24 cellular contexts compared by ENCODE assay signal in genomic region chr6:150937126-150937906, GRCh38.
DNase-seq lines count a peak whose midpoint lies in the region; ATAC-seq and TF ChIP-seq lines count a peak whose summit lies in the region.
"Had no signal": no experiment of that assay in that cellular context is flagged by ENCODE, and none has a peak within 500 bp of the region (broad histone marks: within the 10 kb centered on the region; RNA-seq: fewer than 3 reads in every experiment).

No MANE protein-coding gene starts in this region.

- H4K91ac ChIP-seq in trophoblast cell (ENCODE audit: low read depth, low read length) = no peak overlapping the region

- H2BK5ac ChIP-seq in trophoblast cell (ENCODE audit: low read depth, low read length, poor library complexity) = no peak overlapping the region

- no peak overlapping the region for H4K8ac ChIP-seq in trophoblast cell (ENCODE audit: low read depth, low read length)

- intact Hi-C loops in left ventricle myocardium superior (cut with micrococcal nuclease) = no loop called here

- no peaks in the 10 kb centered on the region for H3K79me1 ChIP-seq in trophoblast cell (ENCODE audit: low read length)

- no peak overlapping the region for H3K4ac ChIP-seq in trophoblast cell (ENCODE audit: low read depth, low read length)

- H3K4me3 ChIP-seq in trophoblast cell (ENCODE audit: low read depth, low read length) = no peak overlapping the region
- H3K4me3 ChIP-seq: adrenal gland, colonic mucosa, GM23338 had no signal

- H3K14ac ChIP-seq in trophoblast cell (ENCODE audit: low read length) = no peak overlapping the region

- H3K27me3 ChIP-seq in trophoblast cell (ENCODE audit: insufficient read depth, low read length) = no peaks in the 10 kb centered on the region
- H3K27me3 ChIP-seq: adrenal gland, colonic mucosa had no signal

- DNase-seq in AG09319 (ENCODE audit: extremely low read depth, low read depth) = peak; percentile 34
- peak; percentile 58 for DNase-seq in amniotic epithelial cell (ENCODE audit: low read depth)
- peak; percentile 74 for DNase-seq in left ventricle myocardium superior
- peak; percentile 77 to 79 for DNase-seq in trophoblast cell
- no peak for DNase-seq in WTC11 (ENCODE audit: low spot score)
- no peak for DNase-seq in iPS-NIHi7 (ENCODE audit: extremely low spot score)
- no peak for DNase-seq in superior temporal gyrus (ENCODE audit: extremely low spot score)
- DNase-seq: activated naive CD4-positive, alpha-beta T cell; activated T-cell treated with anti-CD3 and anti-CD28 coated beads, Interleukin-2, amount 50 U/mL, for 4 hours; adrenal gland; CD8-positive, alpha-beta T cell; colonic mucosa; effector memory CD4-positive, alpha-beta T cell; erythroblast; Karpas-422; kidney; mesendoderm; naive B cell; NCI-H1092; NCI-H187; NCI-H526 had no signal

- peak; percentile 90 for ATAC-seq in left ventricle myocardium superior
- ATAC-seq in WTC11 = no peak
- no peak for ATAC-seq in GM21381 (IDR thresholded peaks at IDR 0.05; ENCODE audit: unreplicated experiment)
- ATAC-seq: activated T-cell treated with anti-CD3 and anti-CD28 coated beads, Interleukin-2, amount 50 U/mL, for 4 hours; CD8-positive, alpha-beta T cell; GM23338 had no signal

- no peak overlapping the region for H3K4me2 ChIP-seq in trophoblast cell (ENCODE audit: low read length)
- H3K4me2 ChIP-seq: GM23338 had no signal

- H3K9ac ChIP-seq in trophoblast cell (ENCODE audit: low read length) = no peak overlapping the region
- H3K9ac ChIP-seq: parathyroid adenoma had no signal

- no peaks in the 10 kb centered on the region for H3K9me3 Mint-ChIP-seq in WTC11
- H3K9me3 Mint-ChIP-seq: activated T-cell treated with anti-CD3 and anti-CD28 coated beads, Interleukin-2, amount 50 U/mL, for 4 hours; CD8-positive, alpha-beta T cell; GM23338 had no signal

- no peaks in the 10 kb centered on the region for H3K27me3 Mint-ChIP-seq in WTC11 (ENCODE audit: low read depth)
- H3K27me3 Mint-ChIP-seq: naive B cell had no signal

- no peaks in the 10 kb centered on the region for H3K4me1 Mint-ChIP-seq in WTC11
- H3K4me1 Mint-ChIP-seq: GM23338 had no signal

- no peak overlapping the region for H3K4me3 Mint-ChIP-seq in WTC11
- H3K4me3 Mint-ChIP-seq: activated T-cell treated with anti-CD3 and anti-CD28 coated beads, Interleukin-2, amount 50 U/mL, for 4 hours; CD8-positive, alpha-beta T cell; GM23338; naive B cell had no signal

- POLR2A ChIA-PET in WTC11 (lab: Charles Lee) = no interaction called here

- CTCF ChIA-PET in WTC11 (lab: Charles Lee) = interaction anchor here (0.6 kb wide), 1 partner anchor 569 kb away, joined by 3 read pairs; no protein-coding TSS in a partner anchor

- H2BK12ac ChIP-seq in trophoblast cell (ENCODE audit: low read length) = no peak overlapping the region

- no peak overlapping the region for H2AK5ac ChIP-seq in trophoblast cell (ENCODE audit: low read length)

- H3K36me3 Mint-ChIP-seq in WTC11 = peaks cover 43% of the 10 kb centered on the region

- H2AFZ ChIP-seq in trophoblast cell (ENCODE audit: insufficient read depth, low read length, poor library complexity) = no peak overlapping the region
- H2AFZ ChIP-seq: GM23338, parathyroid adenoma had no signal

- H3K27ac Mint-ChIP-seq in WTC11 = no peak overlapping the region
- H3K27ac Mint-ChIP-seq: CD8-positive, alpha-beta T cell; GM23338 had no signal

- peaks cover 6 to 23% of the 10 kb centered on the region in 2 experiments for H3K36me3 ChIP-seq in trophoblast cell (ENCODE audit: control insufficient read depth in 1 of 2, insufficient read depth in 2 of 2, low read length in 2 of 2)
- H3K36me3 ChIP-seq: adrenal gland, colonic mucosa had no signal

- H2BK120ac ChIP-seq in trophoblast cell (ENCODE audit: insufficient read depth, low read length, poor library complexity) = no peak overlapping the region

- WGBS in trophoblast cell (ENCODE audit: extremely low coverage, insufficient coverage, insufficient read length) = no CpG with 5 or more reads among the region's 27 CpGs

- no peaks in the 10 kb centered on the region for H3K79me2 ChIP-seq in trophoblast cell (ENCODE audit: control insufficient read depth, insufficient read depth, low read length, poor library complexity)
- H3K79me2 ChIP-seq: parathyroid adenoma had no signal

- H4K12ac ChIP-seq in trophoblast cell (ENCODE audit: low read depth, low read length) = no peak overlapping the region

- H3K23ac ChIP-seq in trophoblast cell (ENCODE audit: low read length) = no peak overlapping the region

- no peaks in the 10 kb centered on the region for H3K9me3 ChIP-seq in trophoblast cell (ENCODE audit: insufficient read depth, low read depth, low read length)
- H3K9me3 ChIP-seq: adrenal gland, colonic mucosa had no signal

- no peak overlapping the region for H3K27ac ChIP-seq in trophoblast cell (ENCODE audit: low read depth, low read length)
- H3K27ac ChIP-seq: adrenal gland, colonic mucosa, parathyroid adenoma had no signal

- H3K4me1 ChIP-seq in trophoblast cell (ENCODE audit: control insufficient read depth in 1 of 2, insufficient read depth in 2 of 2, low read length in 2 of 2) = no peaks in the 10 kb centered on the region
- H3K4me1 ChIP-seq: adrenal gland, colonic mucosa, parathyroid adenoma had no signal

- H3K18ac ChIP-seq in trophoblast cell (ENCODE audit: low read length) = no peak overlapping the region

- TF ChIP-seq CTCF in AG09319 (IDR thresholded peaks at IDR 0.05; ENCODE audit: low read depth, low read length) = no peak
- TF ChIP-seq CTCF in WTC11 (IDR thresholded peaks at IDR 0.05) = no peak

TF ChIP-seq in WTC11, 78 proteins besides CTCF, POLR2A, EP300 and RAD21:
- TF ChIP-seq SMAD3 (CRISPR knock-in tag; IDR thresholded peaks at IDR 0.05; ENCODE audit: borderline replicate concordance) (no peak), IRF1 (CRISPR knock-in tag; IDR thresholded peaks at IDR 0.05) (no peak), JUN (CRISPR knock-in tag; IDR thresholded peaks at IDR 0.05) (no peak), MLX (CRISPR knock-in tag; IDR thresholded peaks at IDR 0.05) (no peak), ATF6 (CRISPR knock-in tag; IDR thresholded peaks at IDR 0.05) (no peak), MAX (CRISPR knock-in tag; IDR thresholded peaks at IDR 0.05) (no peak), NFATC4 (CRISPR knock-in tag; IDR thresholded peaks at IDR 0.05) (no peak)
- TF ChIP-seq, protein P1, sequence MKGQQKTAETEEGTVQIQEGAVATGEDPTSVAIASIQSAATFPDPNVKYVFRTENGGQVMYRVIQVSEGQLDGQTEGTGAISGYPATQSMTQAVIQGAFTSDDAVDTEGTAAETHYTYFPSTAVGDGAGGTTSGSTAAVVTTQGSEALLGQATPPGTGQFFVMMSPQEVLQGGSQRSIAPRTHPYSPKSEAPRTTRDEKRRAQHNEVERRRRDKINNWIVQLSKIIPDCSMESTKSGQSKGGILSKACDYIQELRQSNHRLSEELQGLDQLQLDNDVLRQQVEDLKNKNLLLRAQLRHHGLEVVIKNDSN (CRISPR knock-in tag; IDR thresholded peaks at IDR 0.05) = no peak

Comparison
In these comparisons a context has a peak if more than half of its experiments do, and no peak if none do; other contexts are left out.
1. DNase-seq: peak in AG09319 (single experiment), amniotic epithelial cell (single experiment), left ventricle myocardium superior (single experiment) and trophoblast cell (2 of 2); none in WTC11 (single experiment), iPS-NIHi7 (single experiment) and superior temporal gyrus (single experiment).